ENCODE assay signal across 9 cellular contexts in the genomic region with DNA sequence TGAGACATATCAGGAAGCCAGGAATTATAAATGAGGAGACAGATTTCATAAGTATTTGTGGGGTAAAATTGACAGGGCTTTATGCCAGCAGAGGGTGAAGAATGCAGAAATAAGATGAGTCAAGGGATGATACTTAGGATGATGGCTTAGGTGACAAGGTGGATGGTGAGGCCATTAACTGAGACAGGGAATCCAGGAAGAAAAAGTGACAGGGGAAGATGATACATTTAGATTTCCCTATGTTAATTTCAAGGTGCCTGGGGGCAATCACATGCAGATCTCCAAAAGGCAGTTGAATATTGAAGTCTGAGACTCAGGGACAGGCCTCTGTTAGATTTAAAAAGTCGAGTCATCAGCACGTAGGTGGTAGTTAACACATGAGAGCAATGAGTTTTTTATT.
"Had no signal": no experiment of that assay in that cellular context is flagged by ENCODE, and none has a peak within 500 bp of the region (broad histone marks: within the 10 kb centered on the region; RNA-seq: fewer than 3 reads in every experiment).

No MANE protein-coding gene starts in this region.

- H3K27ac Mint-ChIP-seq: HFFc6, IgD-negative memory B cell had no signal

- H3K4me1 ChIP-seq: HAP-1 had no signal

- H3K27ac ChIP-seq: HL-60 had no signal

- H3K4me3 Mint-ChIP-seq: HFFc6, IgD-negative memory B cell had no signal

- H3K36me3 Mint-ChIP-seq: IgD-negative memory B cell had no signal

- H3K27me3 Mint-ChIP-seq: IgD-negative memory B cell had no signal

- DNase-seq: GOT3, H7, HFFc6, KBM-7 had no signal

- H3K9me3 ChIP-seq: HAP-1 had no signal

- H3K4me3 ChIP-seq: HAP-1 had no signal

- H3K36me3 ChIP-seq: HAP-1 had no signal

- ATAC-seq: HCT116, HepG2 had no signal
